In genomic region chr9:79021084-79021483, GRCh38 we compare ENCODE assay signal across 25 cellular contexts.
"Had no signal": no experiment of that assay in that cellular context is flagged by ENCODE, and none has a peak within 500 bp of the region (broad histone marks: within the 10 kb centered on the region; RNA-seq: fewer than 3 reads in every experiment).

No MANE protein-coding gene starts in this region.

- ATAC-seq: psoas muscle; right cardiac atrium; right lobe of liver; stimulated activated effector memory CD8-positive, alpha-beta T cell treated with anti-CD3 and anti-CD28 coated beads, Interleukin-12 subunit alpha, Interleukin-12 subunit beta, amount 100 ng/mL, for 72 hours; stimulated activated naive B cell treated with anti-CD40 and anti-IgM and Interleukin-4, amounts not matched to agents 10 μg/mL and 1 μg/mL and 100 μg/mL, for 72 hours had no signal

- H3K4me1 ChIP-seq: neural progenitor cell, parathyroid adenoma, psoas muscle, right lobe of liver, sigmoid colon, stomach, thyroid gland, tibial nerve, upper lobe of left lung, vagina had no signal

- DNase-seq: occipital lobe; ovary; posterior cingulate gyrus; psoas muscle; right cardiac atrium; right lobe of liver; sigmoid colon; small intestine; stimulated activated CD4-positive, alpha-beta T cell treated with anti-CD3 and anti-CD28 coated beads, Interleukin-15, amount 100 ng/mL, for 24 hours; stimulated activated CD4-positive, alpha-beta T cell treated with anti-CD3 and anti-CD28 coated beads, Interleukin-2, amount 100 ng/mL, for 24 hours; stimulated activated CD4-positive, alpha-beta T cell treated with anti-CD3 and anti-CD28 coated beads, Interleukin-2, amount 100 ng/mL, for 48 hours; stimulated activated CD4-positive, alpha-beta T cell treated with anti-CD3 and anti-CD28 coated beads, Interleukin-4, amount 100 ng/mL, for 24 hours; stimulated activated naive B cell treated with anti-CD40 and anti-IgM and Interleukin-4, amounts not matched to agents 10 μg/mL and 1 μg/mL and 100 μg/mL, for 72 hours; stimulated activated naive CD4-positive, alpha-beta T cell treated with Interleukin-2 at 50 U/mL for 16 hours; stomach; thyroid gland; trophoblast cell; upper lobe of left lung had no signal

- H3K9me3 ChIP-seq: ovary, psoas muscle, right lobe of liver, sigmoid colon, thoracic aorta, thyroid gland, upper lobe of left lung, vagina had no signal

- H3K27ac ChIP-seq: neural progenitor cell, ovary, parathyroid adenoma, psoas muscle, right lobe of liver, sigmoid colon, stomach, thoracic aorta, thyroid gland, tibial nerve, upper lobe of left lung, vagina had no signal

- H2AFZ ChIP-seq: neural progenitor cell, parathyroid adenoma had no signal

- H3K4me3 ChIP-seq: neural progenitor cell, ovary, psoas muscle, right lobe of liver, sigmoid colon, stomach, thoracic aorta, thyroid gland, tibial nerve, upper lobe of left lung, vagina had no signal

- H3K9ac ChIP-seq: neural progenitor cell, parathyroid adenoma had no signal

- H3K27me3 ChIP-seq: neural progenitor cell, ovary, right lobe of liver, sigmoid colon, stomach, thyroid gland, tibial nerve, upper lobe of left lung, vagina had no signal

- H3K36me3 ChIP-seq: neural progenitor cell, ovary, right lobe of liver, sigmoid colon, stomach, thoracic aorta, thyroid gland, tibial nerve, upper lobe of left lung, vagina had no signal

- FAIRE-seq: small intestine, urothelium cell line had no signal

- H3K4me2 ChIP-seq: neural progenitor cell had no signal
